ENCODE assay signal across 15 cellular contexts in the genomic region with DNA sequence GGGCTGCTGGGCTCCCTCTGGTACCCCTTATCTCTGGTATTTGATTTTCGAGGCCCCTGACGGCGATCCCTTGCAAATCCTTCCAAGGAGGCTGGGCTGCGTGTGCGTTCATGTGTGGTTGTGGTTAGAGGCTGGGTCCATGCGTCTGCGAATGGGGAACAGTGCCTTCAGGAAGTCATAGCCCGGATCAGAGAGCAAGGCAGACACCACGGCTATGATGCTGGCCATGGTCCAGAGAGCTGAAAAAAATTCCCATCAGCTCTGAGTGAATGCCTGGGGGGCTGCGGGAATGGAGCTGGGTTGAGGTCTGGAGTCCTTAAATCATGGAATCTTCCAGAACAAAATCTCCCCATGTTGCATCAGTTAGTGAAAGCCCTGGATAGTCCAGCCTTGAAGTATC.
A peak's percentile ranks its signal among the peaks of the same experiment; 100 is the strongest.
DNase-seq lines count a peak whose midpoint lies in the region; ATAC-seq lines count a peak whose summit lies in the region.
"Had no signal": no experiment of that assay in that cellular context is flagged by ENCODE, and none has a peak within 500 bp of the region (broad histone marks: within the 10 kb centered on the region; RNA-seq: fewer than 3 reads in every experiment).

No MANE protein-coding gene starts in this region.

- H3K4me1 ChIP-seq in right cardiac atrium (ENCODE audit: control insufficient read depth, insufficient read depth, low read length), result no peaks in the 10 kb centered on the region
- H3K4me1 ChIP-seq in muscle layer of colon (ENCODE audit: insufficient read depth, low read length), result peaks cover 4% of the 10 kb centered on the region
- H3K4me1 ChIP-seq: Peyer's patch had no signal

- H3K27ac ChIP-seq in right cardiac atrium (ENCODE audit: low read length), result no peak overlapping the region
- peak overlapping the region; percentile 12 for H3K27ac ChIP-seq in muscle layer of colon (ENCODE audit: low read depth, low read length)
- H3K27ac ChIP-seq: gastrocnemius medialis, Peyer's patch had no signal

- H3K4me3 ChIP-seq in right cardiac atrium (ENCODE audit: low read length) (no peak overlapping the region), muscle layer of colon (ENCODE audit: low read depth in 1 of 2, low read length in 2 of 2) (no peak overlapping the region)
- H3K4me3 ChIP-seq: gastrocnemius medialis, Peyer's patch had no signal

- H3K9ac ChIP-seq in muscle layer of colon (ENCODE audit: low read length), result no peak overlapping the region

- no peaks in the 10 kb centered on the region for H3K27me3 ChIP-seq in right cardiac atrium (ENCODE audit: control insufficient read depth, insufficient read depth)
- H3K27me3 ChIP-seq in muscle layer of colon (ENCODE audit: control insufficient read depth in 1 of 2, insufficient read depth in 2 of 2, low read length in 2 of 2), result no peaks in the 10 kb centered on the region
- H3K27me3 ChIP-seq: gastrocnemius medialis, Peyer's patch had no signal

- peak; percentile 29 to 38 for ATAC-seq in right cardiac atrium
- ATAC-seq in Right ventricle myocardium inferior, result no peak
- no peak for ATAC-seq in GM18519 (IDR thresholded peaks at IDR 0.05; ENCODE audit: low FRiP score, unreplicated experiment)

- 30% methylated on average over 10 of the region's 10 CpGs for WGBS in right cardiac atrium

- DNase-seq in right cardiac atrium (peak in 2 of 3 donors; percentile 35 to 64), Right ventricle myocardium inferior (ENCODE audit: missing footprints) (no peak), dermis microvascular lymphatic vessel endothelial cell (ENCODE audit: low read depth in 2 of 2) (peak; percentile 15 to 22), NCI-H2171 treated with DMSO at 0.1 percent for 48 hours (lab: John Stamatoyannopoulos, UW) (no peak), NCI-H2081 treated with DMSO at 0.1 percent for 48 hours (lab: John Stamatoyannopoulos, UW) (no peak)
- DNase-seq in activated naive CD4-positive, alpha-beta T cell treated with Interleukin-2 at 50 U/mL for 16 hours, result no peak
- DNase-seq: activated naive CD4-positive, alpha-beta T cell treated with anti-CD3 and anti-CD28 coated beads, Interleukin-2, amount 50 U/mL, for 16 hours; Calu3; Kasumi-1; NCI-H1694; NCI-H526 treated with DMSO at 0.1 percent for 48 hours had no signal

- H3K9me3 ChIP-seq in right cardiac atrium (ENCODE audit: control insufficient read depth, low read length) (no peaks in the 10 kb centered on the region), muscle layer of colon (ENCODE audit: low read length) (no peaks in the 10 kb centered on the region)
- H3K9me3 ChIP-seq: gastrocnemius medialis, Peyer's patch had no signal

- no peaks in the 10 kb centered on the region for H3K36me3 ChIP-seq in muscle layer of colon (ENCODE audit: insufficient read depth, low read length)
- H3K36me3 ChIP-seq: gastrocnemius medialis, Peyer's patch had no signal

- intact Hi-C loops in right cardiac atrium (cut with DNase I), result no loop called here
- intact Hi-C loops in Right ventricle myocardium inferior (cut with DNase I), result no loop called here

Comparison
In these comparisons a context has a peak if more than half of its experiments do, and no peak if none do; other contexts are left out.
1. ATAC-seq: peak in right cardiac atrium (2 of 2); none in Right ventricle myocardium inferior (single experiment) and GM18519 (single experiment).
2. DNase-seq: peak in right cardiac atrium (2 of 3) and dermis microvascular lymphatic vessel endothelial cell (2 of 2); none in Right ventricle myocardium inferior (single experiment), NCI-H2171 treated with DMSO at 0.1 percent for 48 hours (single experiment), activated naive CD4-positive, alpha-beta T cell treated with Interleukin-2 at 50 U/mL for 16 hours (single experiment) and NCI-H2081 treated with DMSO at 0.1 percent for 48 hours (single experiment).